Comparison of ENCODE assay signal across 9 cellular contexts in the genomic region with DNA sequence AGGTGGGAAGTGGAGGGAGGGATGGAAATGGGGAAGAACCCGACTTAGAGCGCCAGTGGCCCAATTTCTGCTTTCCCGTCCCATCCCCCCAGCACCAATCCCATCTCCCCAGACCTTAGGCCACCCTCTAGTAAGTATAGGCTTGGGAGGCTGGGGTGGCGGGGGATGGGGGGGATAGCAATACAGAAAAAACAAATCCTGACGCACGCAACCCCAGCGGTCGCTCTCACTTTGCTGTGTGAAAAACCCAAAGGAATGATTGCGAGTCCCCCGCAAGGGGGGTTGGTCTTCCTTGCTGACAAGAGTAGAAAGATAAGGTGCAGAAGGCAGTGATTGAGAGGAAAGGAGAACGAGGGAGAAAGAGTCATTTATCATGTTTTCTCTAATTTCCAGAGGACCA. TPM values are rescaled to one million over a fixed set of nuclear protein-coding genes. Genes with fewer than 3 reads are reported as not detected.
DNase-seq lines count a peak whose midpoint lies in the region; ATAC-seq and TF ChIP-seq lines count a peak whose summit lies in the region.
"Had no signal": no experiment of that assay in that cellular context is flagged by ENCODE, and none has a peak within 500 bp of the region (broad histone marks: within the 10 kb centered on the region; RNA-seq: fewer than 3 reads in every experiment).

No MANE protein-coding gene starts in this region.

- H3K27ac ChIP-seq in right lobe of liver (no peak overlapping the region), transverse colon (peak overlapping the region; percentile 42 to 78 (median 67))
- H3K27ac ChIP-seq: HL-60 had no signal

- TF ChIP-seq EP300 in transverse colon (IDR thresholded peaks at IDR 0.05; ENCODE audit: low read depth) = no peak

- CTCF ChIA-PET in activated CD8-positive, alpha-beta T cell treated with anti-CD3 and anti-CD28 coated beads for 36 hours (lab: Charles Lee) = no interaction called here
- CTCF ChIA-PET in activated CD8-positive, alpha-beta T cell treated with anti-CD3 and anti-CD28 coated beads, Interleukin-2, amount 10 ng/mL, durations not matched to agents 7 days and 5 days (lab: Charles Lee) = interaction anchor here (1.5 kb wide), 1 partner anchor 114 kb away, joined by 4 read pairs; no protein-coding TSS in a partner anchor

- TF ChIP-seq CTCF in activated CD8-positive, alpha-beta T cell treated with anti-CD3 and anti-CD28 coated beads for 36 hours (IDR thresholded peaks at IDR 0.05) = no peak
- no peak for TF ChIP-seq CTCF in brain (conservative IDR thresholded peaks at IDR 0.05)
- no peak for TF ChIP-seq CTCF in right lobe of liver (IDR thresholded peaks at IDR 0.05)
- TF ChIP-seq CTCF in transverse colon (IDR thresholded peaks at IDR 0.05) = no peak

- in situ Hi-C loops in transverse colon (cut with MboI; ENCODE audit: low pct_ligation_motif_present in 1 of 4, low pct_unique_long_range_greater_than_20kb in 1 of 4, low sequenced_read_pairs in 3 of 4) = no loop called here

- POLR2A ChIA-PET in activated CD8-positive, alpha-beta T cell treated with anti-CD3 and anti-CD28 coated beads for 36 hours (lab: Charles Lee) = interaction anchor here (1.4 kb wide), 1 partner anchor 26 kb away, joined by 3 read pairs; no protein-coding TSS in a partner anchor
- POLR2A ChIA-PET in activated CD8-positive, alpha-beta T cell treated with anti-CD3 and anti-CD28 coated beads, Interleukin-2, amount 10 ng/mL, durations not matched to agents 7 days and 5 days (lab: Charles Lee) = no interaction called here

- no peak for ATAC-seq in activated CD8-positive, alpha-beta T cell treated with anti-CD3 and anti-CD28 coated beads for 36 hours
- no peak for ATAC-seq in activated CD8-positive, alpha-beta T cell treated with anti-CD3 and anti-CD28 coated beads, Interleukin-2, amount 10 ng/mL, durations not matched to agents 7 days and 5 days
- ATAC-seq in right lobe of liver = no peak
- no peak for ATAC-seq in stimulated activated naive B cell treated with anti-CD40 and anti-IgM and Interleukin-4, amounts not matched to agents 10 μg/mL and 1 μg/mL and 100 μg/mL, for 72 hours (replicated peaks)

- H3K4me1 ChIP-seq in right lobe of liver (no peaks in the 10 kb centered on the region), transverse colon (peaks cover 0 to 14% (median 1%) of the 10 kb centered on the region in 4 donors)

- DNase-seq in activated CD8-positive, alpha-beta T cell treated with anti-CD3 and anti-CD28 coated beads for 36 hours = no peak
- no peak for DNase-seq in activated CD8-positive, alpha-beta T cell treated with anti-CD3 and anti-CD28 coated beads, Interleukin-2, amount 10 ng/mL, durations not matched to agents 7 days and 5 days
- no peak for DNase-seq in right lobe of liver
- no peak for DNase-seq in transverse colon
- no peak for DNase-seq in NCI-H526 treated with DMSO at 0.1 percent for 48 hours (lab: John Stamatoyannopoulos, UW)
- DNase-seq in stimulated activated naive B cell treated with anti-CD40 and anti-IgM and Interleukin-4, amounts not matched to agents 10 μg/mL and 1 μg/mL and 100 μg/mL, for 72 hours = no peak
- no peak for DNase-seq in activated CD4-positive, alpha-beta T cell treated with anti-CD3 and anti-CD28 coated beads for 4 hours

- no peaks in the 10 kb centered on the region for H3K36me3 Mint-ChIP-seq in activated CD8-positive, alpha-beta T cell treated with anti-CD3 and anti-CD28 coated beads for 36 hours (ENCODE audit: low read depth)
- no peaks in the 10 kb centered on the region for H3K36me3 Mint-ChIP-seq in activated CD8-positive, alpha-beta T cell treated with anti-CD3 and anti-CD28 coated beads, Interleukin-2, amount 10 ng/mL, durations not matched to agents 7 days and 5 days (ENCODE audit: low read depth)
- peaks cover 4% of the 10 kb centered on the region for H3K36me3 Mint-ChIP-seq in brain
- H3K36me3 Mint-ChIP-seq in stimulated activated naive B cell treated with anti-CD40 and anti-IgM and Interleukin-4, amounts not matched to agents 10 μg/mL and 1 μg/mL and 100 μg/mL, for 72 hours = no peaks in the 10 kb centered on the region

- no peak overlapping the region for H3K27ac Mint-ChIP-seq in activated CD8-positive, alpha-beta T cell treated with anti-CD3 and anti-CD28 coated beads for 36 hours
- no peak overlapping the region for H3K27ac Mint-ChIP-seq in activated CD8-positive, alpha-beta T cell treated with anti-CD3 and anti-CD28 coated beads, Interleukin-2, amount 10 ng/mL, durations not matched to agents 7 days and 5 days
- H3K27ac Mint-ChIP-seq in brain = peak overlapping the region; percentile 87 to 99 (median 94)
- no peak overlapping the region for H3K27ac Mint-ChIP-seq in stimulated activated naive B cell treated with anti-CD40 and anti-IgM and Interleukin-4, amounts not matched to agents 10 μg/mL and 1 μg/mL and 100 μg/mL, for 72 hours

- peaks cover 9% of the 10 kb centered on the region for H3K4me1 Mint-ChIP-seq in activated CD8-positive, alpha-beta T cell treated with anti-CD3 and anti-CD28 coated beads for 36 hours (ENCODE audit: low read depth)
- peaks cover 13% of the 10 kb centered on the region for H3K4me1 Mint-ChIP-seq in activated CD8-positive, alpha-beta T cell treated with anti-CD3 and anti-CD28 coated beads, Interleukin-2, amount 10 ng/mL, durations not matched to agents 7 days and 5 days (ENCODE audit: low read depth)
- H3K4me1 Mint-ChIP-seq in brain = peaks cover 80% of the 10 kb centered on the region
- H3K4me1 Mint-ChIP-seq in stimulated activated naive B cell treated with anti-CD40 and anti-IgM and Interleukin-4, amounts not matched to agents 10 μg/mL and 1 μg/mL and 100 μg/mL, for 72 hours = peaks cover 3 to 6% of the 10 kb centered on the region in 2 donors

- intact Hi-C loops in activated CD8-positive, alpha-beta T cell treated with anti-CD3 and anti-CD28 coated beads for 36 hours (cut with micrococcal nuclease) = no loop called here
- intact Hi-C loops in right lobe of liver (cut with DNase I) = no loop called here
- intact Hi-C loops in transverse colon (cut with DNase I; ENCODE audit: low total_unique reads) = no loop called here

- no peaks in the 10 kb centered on the region for H3K9me3 ChIP-seq in right lobe of liver
- H3K9me3 ChIP-seq in transverse colon = no peaks in the 10 kb centered on the region

- no peaks in the 10 kb centered on the region for H3K36me3 ChIP-seq in right lobe of liver
- H3K36me3 ChIP-seq in transverse colon = no peaks in the 10 kb centered on the region

- H3K27me3 Mint-ChIP-seq in activated CD8-positive, alpha-beta T cell treated with anti-CD3 and anti-CD28 coated beads for 36 hours = peaks cover 51% of the 10 kb centered on the region
- H3K27me3 Mint-ChIP-seq in activated CD8-positive, alpha-beta T cell treated with anti-CD3 and anti-CD28 coated beads, Interleukin-2, amount 10 ng/mL, durations not matched to agents 7 days and 5 days (ENCODE audit: low read depth) = peaks cover 50% of the 10 kb centered on the region
- peaks cover 13% of the 10 kb centered on the region for H3K27me3 Mint-ChIP-seq in brain
- H3K27me3 Mint-ChIP-seq in stimulated activated naive B cell treated with anti-CD40 and anti-IgM and Interleukin-4, amounts not matched to agents 10 μg/mL and 1 μg/mL and 100 μg/mL, for 72 hours = peaks cover 31 to 54% of the 10 kb centered on the region in 2 donors

- H3K27me3 ChIP-seq in right lobe of liver (no peaks in the 10 kb centered on the region), transverse colon (peaks cover 27% of the 10 kb centered on the region)

- peak overlapping the region; percentile 31 for H3K4me3 Mint-ChIP-seq in activated CD8-positive, alpha-beta T cell treated with anti-CD3 and anti-CD28 coated beads for 36 hours
- no peak overlapping the region for H3K4me3 Mint-ChIP-seq in activated CD8-positive, alpha-beta T cell treated with anti-CD3 and anti-CD28 coated beads, Interleukin-2, amount 10 ng/mL, durations not matched to agents 7 days and 5 days
- H3K4me3 Mint-ChIP-seq in brain = peak overlapping the region; percentile 88 to 96 (median 93)
- H3K4me3 Mint-ChIP-seq in stimulated activated naive B cell treated with anti-CD40 and anti-IgM and Interleukin-4, amounts not matched to agents 10 μg/mL and 1 μg/mL and 100 μg/mL, for 72 hours = peak overlapping the region in 1 of 2 donors; percentile 5

- TF ChIP-seq POLR2A in right lobe of liver (IDR thresholded peaks at IDR 0.05) (no peak), transverse colon (IDR thresholded peaks at IDR 0.05) (no peak)

- no peaks in the 10 kb centered on the region for H3K9me3 Mint-ChIP-seq in activated CD8-positive, alpha-beta T cell treated with anti-CD3 and anti-CD28 coated beads for 36 hours
- no peaks in the 10 kb centered on the region for H3K9me3 Mint-ChIP-seq in activated CD8-positive, alpha-beta T cell treated with anti-CD3 and anti-CD28 coated beads, Interleukin-2, amount 10 ng/mL, durations not matched to agents 7 days and 5 days (ENCODE audit: insufficient read depth)
- peaks cover 2 to 10% (median 3%) of the 10 kb centered on the region in 5 experiments for H3K9me3 Mint-ChIP-seq in brain
- peaks cover 0 to 2% of the 10 kb centered on the region in 2 donors for H3K9me3 Mint-ChIP-seq in stimulated activated naive B cell treated with anti-CD40 and anti-IgM and Interleukin-4, amounts not matched to agents 10 μg/mL and 1 μg/mL and 100 μg/mL, for 72 hours

- peak overlapping the region in 2 of 3 donors; percentile 39 to 49 for H3K4me3 ChIP-seq in right lobe of liver
- H3K4me3 ChIP-seq in transverse colon = peak overlapping the region in 3 of 4 donors; percentile 55 to 61 (median 61)

- WGBS in right lobe of liver (ENCODE audit: insufficient coverage, low coverage, low lambda C conversion rate, missing lambda C conversion rate) = 71% methylated on average over 10 of the region's 11 CpGs
- WGBS in transverse colon (ENCODE audit: low coverage in 1 of 2), 2 donors = 77 to 78% methylated on average over 7 to 11 of the region's 11 CpGs

RNA-seq across cellular contexts. Expression of a gene that starts 0.9 kb away (rescaled TPM):
- not detected for total RNA-seq in activated CD8-positive, alpha-beta T cell treated with anti-CD3 and anti-CD28 coated beads for 36 hours
- total RNA-seq in activated CD8-positive, alpha-beta T cell treated with anti-CD3 and anti-CD28 coated beads, Interleukin-2, amount 10 ng/mL, durations not matched to agents 7 days and 5 days = not detected
- 336 TPM for polyA plus RNA-seq in brain (ENCODE audit: insufficient read depth, low read depth, low replicate concordance)
- 10 to 100 TPM in 2 of 6 experiments, 1 to 10 TPM in 4; 4.2 to 17.3 (median 9.4) TPM for total RNA-seq in right lobe of liver
- 10 to 100 TPM in 2 of 4 donors, 1 to 10 TPM in 2; 7.5 to 29.1 (median 12.3) TPM for total RNA-seq in transverse colon

RNA-seq across cellular contexts. Expression of a gene that starts 52.2 kb away (rescaled TPM):
- 10 to 100 TPM; 42.3 to 43.2 TPM for total RNA-seq in activated CD8-positive, alpha-beta T cell treated with anti-CD3 and anti-CD28 coated beads for 36 hours
- 10 to 100 TPM; 47.4 to 51.6 TPM for total RNA-seq in activated CD8-positive, alpha-beta T cell treated with anti-CD3 and anti-CD28 coated beads, Interleukin-2, amount 10 ng/mL, durations not matched to agents 7 days and 5 days
- 32.6 TPM for polyA plus RNA-seq in brain (ENCODE audit: insufficient read depth, low read depth, low replicate concordance)
- total RNA-seq in right lobe of liver (100 to 1,000 TPM in 4 of 6 experiments, 10 to 100 TPM in 2; 81.8 to 368 (median 122) TPM), transverse colon (10 to 100 TPM; 30.3 to 58.0 (median 36.5) TPM)

Comparison
In these comparisons a context has a peak if more than half of its experiments do, and no peak if none do; other contexts are left out.
1. H3K27ac Mint-ChIP-seq: peak in brain (5 of 5); none in activated CD8-positive, alpha-beta T cell treated with anti-CD3 and anti-CD28 coated beads for 36 hours (single experiment), activated CD8-positive, alpha-beta T cell treated with anti-CD3 and anti-CD28 coated beads, Interleukin-2, amount 10 ng/mL, durations not matched to agents 7 days and 5 days (single experiment) and stimulated activated naive B cell treated with anti-CD40 and anti-IgM and Interleukin-4, amounts not matched to agents 10 μg/mL and 1 μg/mL and 100 μg/mL, for 72 hours (single experiment).
2. H3K27ac ChIP-seq: peak in transverse colon (4 of 4); none in right lobe of liver (0 of 3).
3. RNA of a gene that starts 0.9 kb away (total RNA-seq): 7.5 to 29.1 TPM in transverse colon and 4.2 to 17.3 TPM in right lobe of liver; not detected in activated CD8-positive, alpha-beta T cell treated with anti-CD3 and anti-CD28 coated beads, Interleukin-2, amount 10 ng/mL, durations not matched to agents 7 days and 5 days and not detected in activated CD8-positive, alpha-beta T cell treated with anti-CD3 and anti-CD28 coated beads for 36 hours; every median in the first group is over 4 times any median in the second.